15 cellular contexts compared by ENCODE assay signal in the genomic region with DNA sequence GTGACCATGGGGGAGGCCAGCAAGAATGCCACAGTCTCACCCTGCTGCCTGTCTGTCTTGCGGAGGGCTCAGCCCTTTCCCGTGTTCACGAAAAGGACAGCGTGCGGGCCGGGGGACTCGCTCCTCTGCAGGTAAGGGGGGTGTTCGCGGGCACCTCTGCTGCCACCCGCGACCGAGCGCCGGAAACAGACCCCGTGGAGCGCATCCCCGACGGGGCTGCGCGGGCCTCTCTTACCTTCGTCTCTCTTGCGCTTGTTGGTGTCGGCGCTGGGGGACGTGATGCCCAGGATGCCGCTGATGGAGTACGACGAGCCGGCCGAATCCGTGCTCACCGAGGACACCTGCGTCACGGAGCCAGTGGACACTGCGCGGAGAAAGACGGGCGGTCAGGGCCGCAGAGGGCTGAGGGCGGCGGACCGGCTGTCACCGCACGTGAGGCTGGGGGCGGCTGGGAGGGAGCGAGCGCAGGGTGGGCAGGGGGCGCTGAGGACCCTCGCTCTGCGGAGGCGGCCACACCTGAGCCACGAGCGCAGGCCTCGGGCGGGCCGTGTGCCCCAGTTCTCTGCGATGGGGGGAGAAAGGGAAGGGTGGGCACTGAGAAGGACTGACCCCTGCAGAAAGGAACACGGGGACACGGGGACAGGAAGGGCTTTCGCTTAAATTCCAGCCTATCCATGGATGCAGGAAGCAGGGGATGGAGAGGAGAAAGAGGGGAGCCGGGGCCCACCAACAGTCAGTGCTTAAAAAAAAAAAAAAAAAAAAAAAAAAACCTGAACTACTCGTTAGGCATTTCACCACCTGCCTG. TPM values are rescaled to one million over a fixed set of nuclear protein-coding genes. Genes with fewer than 3 reads are reported as not detected.
DNase-seq lines count a peak whose midpoint lies in the region; ATAC-seq and TF ChIP-seq lines count a peak whose summit lies in the region.
"Had no signal": no experiment of that assay in that cellular context is flagged by ENCODE, and none has a peak within 500 bp of the region (broad histone marks: within the 10 kb centered on the region; RNA-seq: fewer than 3 reads in every experiment).

No MANE protein-coding gene starts in this region.

- H4K8ac ChIP-seq in H9 (replicated peaks; ENCODE audit: insufficient read length, low read depth, low read length), result no peak overlapping the region

- no peak overlapping the region for H3K18ac ChIP-seq in H9 (ENCODE audit: insufficient read length, low read depth, low read length)

- H3K36me3 Mint-ChIP-seq in CD14-positive monocyte (peaks cover 0 to 3% of the 10 kb centered on the region in 2 donors), H9 (ENCODE audit: insufficient read depth in 1 of 3, low read depth in 3 of 3) (no peaks in the 10 kb centered on the region; a peak in 2 of 7 replicates), HFFc6 (ENCODE audit: low read depth) (no peaks in the 10 kb centered on the region)

- WGBS in H9 (ENCODE audit: extremely low coverage, insufficient read length, low lambda C conversion rate), result no CpG with 5 or more reads among the region's 62 CpGs
- WGBS in ectodermal cell, 2 experiments, result 7 to 8% methylated on average over 62 of the region's 62 CpGs

- no peak overlapping the region for H2BK12ac ChIP-seq in H9 (ENCODE audit: insufficient read length, low read depth, low read length)

- no peak overlapping the region for H3K27ac Mint-ChIP-seq in CD14-positive monocyte
- H3K27ac Mint-ChIP-seq in H9, result no peak overlapping the region
- H3K27ac Mint-ChIP-seq in HFFc6, result no peak overlapping the region
- H3K27ac Mint-ChIP-seq: progenitor cell of endocrine pancreas had no signal

- no peak overlapping the region for H3T11ph ChIP-seq in H9 (ENCODE audit: low read length)

- H3K23me2 ChIP-seq in H9 (ENCODE audit: insufficient read length, low read depth, low read length, poor library complexity, severe bottlenecking), result peaks cover 8% of the 10 kb centered on the region

- H3K4me1 Mint-ChIP-seq in CD14-positive monocyte (peaks cover 3% of the 10 kb centered on the region), H9 (peaks cover 15 to 31% of the 10 kb centered on the region in 2 experiments), HFFc6 (ENCODE audit: low read depth) (peaks cover 2% of the 10 kb centered on the region; the same call in 1 of the 2 replicates)

- intact Hi-C loops in CD14-positive monocyte (cut with micrococcal nuclease), result no loop called here

- H2BK120ac ChIP-seq in H9 (ENCODE audit: low read depth, low read length, poor library complexity, severe bottlenecking), result no peak overlapping the region

- no peak overlapping the region for H2BK5ac ChIP-seq in H9 (ENCODE audit: insufficient read length, low read length)

- no peak for ATAC-seq in GM19463 (IDR thresholded peaks at IDR 0.05; ENCODE audit: unreplicated experiment)

- no peak overlapping the region for H2AFZ ChIP-seq in H9 (ENCODE audit: low read length)

- no peaks in the 10 kb centered on the region for H3K4me1 ChIP-seq in H9 (ENCODE audit: insufficient read depth, low read length)
- peaks cover 11% of the 10 kb centered on the region for H3K4me1 ChIP-seq in ectodermal cell (ENCODE audit: control insufficient read depth, insufficient read depth, low read length)
- peaks cover 48% of the 10 kb centered on the region for H3K4me1 ChIP-seq in mononuclear cell (ENCODE audit: insufficient read depth, low read length)
- H3K4me1 ChIP-seq: transverse colon had no signal

- no peak overlapping the region for H4K91ac ChIP-seq in H9 (ENCODE audit: insufficient read length, low read depth, low read length)

- H2AK5ac ChIP-seq in H9 (ENCODE audit: insufficient read length, low read length), result no peak overlapping the region

- no peaks in the 10 kb centered on the region for H3K36me3 ChIP-seq in ectodermal cell (ENCODE audit: control insufficient read depth, insufficient read depth, low read length)
- H3K36me3 ChIP-seq: transverse colon had no signal

- H3K4me3 Mint-ChIP-seq in CD14-positive monocyte, result peak overlapping the region; percentile 10 to 68
- peak overlapping the region; percentile 60 to 80 for H3K4me3 Mint-ChIP-seq in H9
- no peak overlapping the region for H3K4me3 Mint-ChIP-seq in HFFc6

- no peak overlapping the region for H2BK15ac ChIP-seq in H9 (ENCODE audit: low read depth, low read length)

- no peaks in the 10 kb centered on the region for H4K20me1 ChIP-seq in H9 (ENCODE audit: control insufficient read depth, insufficient read depth, insufficient read length)

- H3K9me3 ChIP-seq in H9 (ENCODE audit: control insufficient read depth, low read depth, low read length), result no peaks in the 10 kb centered on the region
- no peaks in the 10 kb centered on the region for H3K9me3 ChIP-seq in ectodermal cell (ENCODE audit: control insufficient read depth, low read length)
- no peaks in the 10 kb centered on the region for H3K9me3 ChIP-seq in mononuclear cell (ENCODE audit: low read depth, low read length)
- H3K9me3 ChIP-seq: transverse colon had no signal

- no peak overlapping the region for H2BK20ac ChIP-seq in H9 (ENCODE audit: low read depth, low read length, poor library complexity, severe bottlenecking)

- no peak overlapping the region for H3K14ac ChIP-seq in H9 (ENCODE audit: insufficient read depth, low read length)

- H3K4ac ChIP-seq in H9 (ENCODE audit: low read depth, low read length), result no peak overlapping the region

- H3K23ac ChIP-seq in H9 (ENCODE audit: insufficient read length, low read depth, low read length), result no peak overlapping the region

- H4K5ac ChIP-seq in H9 (ENCODE audit: insufficient read length, low read depth, low read length), result no peak overlapping the region

- DNase-seq in CD14-positive monocyte (ENCODE audit: low spot score) (no peak), H9 (no peak), ecto neural progenitor cell (ENCODE audit: low spot score) (no peak), HFFc6 (no peak)
- DNase-seq in effector CD4-positive, alpha-beta T cell, result no peak
- DNase-seq: DMS153, NCI-H1417 treated with DMSO at 0.1 percent for 48 hours, NCI-H345, OCI-M1, transverse colon had no signal

- H3K9me3 Mint-ChIP-seq in CD14-positive monocyte (peaks cover 0 to 6% (median 0%) of the 10 kb centered on the region in 7 donors), H9 (no peaks in the 10 kb centered on the region; a peak in 1 of 5 replicates), HFFc6 (no peaks in the 10 kb centered on the region)

- no peak overlapping the region for H3K27ac ChIP-seq in H9 (ENCODE audit: insufficient read length, low read depth, low read length)
- H3K27ac ChIP-seq in ectodermal cell (ENCODE audit: insufficient read depth, low read depth, low read length, poor library complexity, severe bottlenecking), result no peak overlapping the region
- H3K27ac ChIP-seq: transverse colon had no signal

- H3K79me2 ChIP-seq in H9 (ENCODE audit: insufficient read depth, low read length), result no peaks in the 10 kb centered on the region

- H3K4me2 ChIP-seq in H9 (ENCODE audit: insufficient read depth, insufficient read length, low read length), result peak overlapping the region; percentile 83

- H3K27me3 ChIP-seq in H9 (ENCODE audit: insufficient read depth, low read length), result peaks cover 16% of the 10 kb centered on the region; the same call in 1 of the 2 replicates
- peaks cover 79% of the 10 kb centered on the region for H3K27me3 ChIP-seq in ectodermal cell (ENCODE audit: control insufficient read depth, insufficient read depth, low read length, poor library complexity, severe bottlenecking)
- peaks cover 43% of the 10 kb centered on the region for H3K27me3 ChIP-seq in mononuclear cell (ENCODE audit: insufficient read depth, low read length)

- H3K27me3 Mint-ChIP-seq in CD14-positive monocyte (ENCODE audit: low read depth in 3 of 3), result peaks cover 59 to 79% (median 62%) of the 10 kb centered on the region in 3 donors
- H3K27me3 Mint-ChIP-seq in H9 (ENCODE audit: low read depth), result peaks cover 89% of the 10 kb centered on the region
- peaks cover 43% of the 10 kb centered on the region for H3K27me3 Mint-ChIP-seq in HFFc6 (ENCODE audit: insufficient read depth)

- H3K79me1 ChIP-seq in H9 (ENCODE audit: insufficient read depth, low read depth, low read length, poor library complexity, severe bottlenecking), result no peaks in the 10 kb centered on the region

- no peak overlapping the region for H3K56ac ChIP-seq in H9 (ENCODE audit: insufficient read length, low read depth, low read length)

- H3K9ac ChIP-seq in H9 (ENCODE audit: extremely low read depth, insufficient read length, low read length), result no peak overlapping the region

- no peak for TF ChIP-seq CTCF in CD14-positive monocyte (IDR thresholded peaks at IDR 0.05)
- TF ChIP-seq CTCF in H9 (conservative IDR thresholded peaks at IDR 0.05), result no peak
- TF ChIP-seq CTCF in HFFc6 (IDR thresholded peaks at IDR 0.05), result no peak

- H3K4me3 ChIP-seq in ectodermal cell (ENCODE audit: insufficient read depth, low read depth, low read length) (peak overlapping the region; percentile 19), mononuclear cell (ENCODE audit: low read length) (peak overlapping the region; percentile 26)
- H3K4me3 ChIP-seq: transverse colon had no signal

RNA-seq across cellular contexts. Expression of a gene that starts 31.5 kb away (rescaled TPM):
- under 1 TPM in 1 of 2 donors, not detected in 1; 0.03 TPM for polyA plus RNA-seq in CD14-positive monocyte
- total RNA-seq in H9 (2021) (0.39 and 0.75 TPM in 2 replicates), mononuclear cell (12.6 TPM)
- polyA plus RNA-seq in ectodermal cell (2013, experiment 1 of 4), result 0.31 TPM
- 0.27 TPM for polyA plus RNA-seq in ectodermal cell (2013, experiment 2 of 4)
- polyA plus RNA-seq in ectodermal cell (2013, experiment 3 of 4), result 0.16 TPM
- 0.08 TPM for polyA plus RNA-seq in ectodermal cell (2013, experiment 4 of 4)
- not detected for total RNA-seq in HFFc6 (2021; fragmentation: NEBNext Ultra II Directional; extraction: Animal tissue kit (Norgen Biotek cat#: 25700))
- total RNA-seq: chondrocyte, progenitor cell of endocrine pancreas had no signal
